26 cellular contexts compared by ENCODE assay signal in genomic region chr9:8555767-8556500, GRCh38.
A peak's percentile ranks its signal among the peaks of the same experiment; 100 is the strongest.
DNase-seq lines count a peak whose midpoint lies in the region; ATAC-seq and TF ChIP-seq lines count a peak whose summit lies in the region.
"Had no signal": no experiment of that assay in that cellular context is flagged by ENCODE, and none has a peak within 500 bp of the region (broad histone marks: within the 10 kb centered on the region; RNA-seq: fewer than 3 reads in every experiment).

No MANE protein-coding gene starts in this region.

- no peak overlapping the region for H3K27ac ChIP-seq in effector memory CD4-positive, alpha-beta T cell (ENCODE audit: insufficient read depth, low read length, poor library complexity, severe bottlenecking)
- H3K27ac ChIP-seq: BLaER1 treated with 17β-estradiol and CSF1 and Interleukin-3, amounts not matched to agents 10 nM and 100 nM; esophagus muscularis mucosa; left ventricle myocardium inferior; suprapubic skin had no signal

- H3K9me3 ChIP-seq in effector memory CD4-positive, alpha-beta T cell (ENCODE audit: control insufficient read depth, low read length), result no peaks in the 10 kb centered on the region
- H3K9me3 ChIP-seq: BLaER1 treated with 17β-estradiol and CSF1 and Interleukin-3, amounts not matched to agents 10 nM and 100 nM; esophagus muscularis mucosa; left ventricle myocardium inferior; suprapubic skin had no signal

- TF ChIP-seq CTCF in cardiac fibroblast (IDR thresholded peaks at IDR 0.05; ENCODE audit: low read depth, low read length) (no peak), foreskin fibroblast (IDR thresholded peaks at IDR 0.05; ENCODE audit: low read depth, low read length) (no peak)

- intact Hi-C loops in sciatic nerve (cut with DNase I), result no loop called here

- H3K4me1 ChIP-seq in effector memory CD4-positive, alpha-beta T cell (ENCODE audit: control insufficient read depth, insufficient read depth, low read length, poor library complexity, severe bottlenecking), result no peaks in the 10 kb centered on the region
- H3K4me1 ChIP-seq: BLaER1 treated with 17β-estradiol and CSF1 and Interleukin-3, amounts not matched to agents 10 nM and 100 nM; esophagus muscularis mucosa; left ventricle myocardium inferior; suprapubic skin had no signal

- H3K36me3 ChIP-seq in effector memory CD4-positive, alpha-beta T cell (ENCODE audit: control insufficient read depth, insufficient read depth, low read length), result no peaks in the 10 kb centered on the region
- H3K36me3 ChIP-seq: BLaER1 treated with 17β-estradiol and CSF1 and Interleukin-3, amounts not matched to agents 10 nM and 100 nM; esophagus muscularis mucosa; left ventricle myocardium inferior; suprapubic skin had no signal

- no peaks in the 10 kb centered on the region for H3K27me3 ChIP-seq in effector memory CD4-positive, alpha-beta T cell (replicated peaks; ENCODE audit: control insufficient read depth, insufficient read depth, low read length, poor library complexity, severe bottlenecking)
- H3K27me3 ChIP-seq: BLaER1 treated with 17β-estradiol and CSF1 and Interleukin-3, amounts not matched to agents 10 nM and 100 nM; esophagus muscularis mucosa; suprapubic skin had no signal

- ATAC-seq in sciatic nerve, result peak; percentile 92
- ATAC-seq: activated CD8-positive, alpha-beta T cell treated with anti-CD3 and anti-CD28 coated beads, Interleukin-2, amount 10 ng/mL, durations not matched to agents 7 days and 5 days; stimulated activated effector memory CD8-positive, alpha-beta T cell treated with anti-CD3 and anti-CD28 coated beads, Interleukin-12 subunit alpha, Interleukin-12 subunit beta, amount 100 ng/mL, for 72 hours had no signal

- H3K4me3 ChIP-seq in cardiac fibroblast (replicated peaks in 1 of 2; ENCODE audit: low read depth in 2 of 2, low read length in 2 of 2), result no peak overlapping the region
- H3K4me3 ChIP-seq in foreskin fibroblast (ENCODE audit: low read depth in 1 of 2, low read length in 2 of 2), result no peak overlapping the region
- no peak overlapping the region for H3K4me3 ChIP-seq in effector memory CD4-positive, alpha-beta T cell (ENCODE audit: insufficient read depth, low read depth, low read length, poor library complexity, severe bottlenecking)
- H3K4me3 ChIP-seq: BLaER1 treated with 17β-estradiol and CSF1 and Interleukin-3, amounts not matched to agents 10 nM and 100 nM; esophagus muscularis mucosa; left ventricle myocardium inferior; smooth muscle cell; suprapubic skin had no signal

- DNase-seq in NCI-H460 (ENCODE audit: extremely low read depth, low read depth) (peak; percentile 6), cardiac fibroblast (ENCODE audit: low read depth in 2 of 2) (peak; percentile 16 to 52), foreskin fibroblast (peak; percentile 15 to 86), sciatic nerve (ENCODE audit: low spot score) (no peak), NCI-H82 (lab: John Stamatoyannopoulos, UW) (no peak), nucleus accumbens (lab: John Stamatoyannopoulos, UW) (no peak)
- DNase-seq in effector memory CD4-positive, alpha-beta T cell, result no peak
- DNase-seq: activated CD4-positive, CD25-positive, alpha-beta regulatory T cell treated with anti-CD3 and anti-CD28 coated beads, Interleukin-2, amount 50 U/mL, for 72 hours; activated CD8-positive, alpha-beta T cell treated with anti-CD3 and anti-CD28 coated beads, Interleukin-2, amount 10 ng/mL, durations not matched to agents 7 days and 5 days; activated effector memory CD4-positive, alpha-beta T cell treated with anti-CD3 and anti-CD28 coated beads, Interleukin-2, amount 50 U/mL, for 16 hours; activated naive CD8-positive, alpha-beta T cell treated with anti-CD3 and anti-CD28 coated beads, Interleukin-2, amount 10 ng/mL, durations not matched to agents 7 days and 5 days; activated T-cell treated with anti-CD3 and anti-CD28 coated beads for 4 hours; effector CD8-positive, alpha-beta T cell; EL; H7; left ventricle myocardium inferior; NCI-H1092; NCI-H187; NCI-H69; nephron progenitor cell; T-helper 1 cell had no signal

Comparison
In these comparisons a context has a peak if more than half of its experiments do, and no peak if none do; other contexts are left out.
1. DNase-seq: peak in NCI-H460 (single experiment), cardiac fibroblast (2 of 2) and foreskin fibroblast (2 of 2); none in sciatic nerve (single experiment), NCI-H82 (single experiment), nucleus accumbens (0 of 56) and effector memory CD4-positive, alpha-beta T cell (0 of 3).